In the genomic region with DNA sequence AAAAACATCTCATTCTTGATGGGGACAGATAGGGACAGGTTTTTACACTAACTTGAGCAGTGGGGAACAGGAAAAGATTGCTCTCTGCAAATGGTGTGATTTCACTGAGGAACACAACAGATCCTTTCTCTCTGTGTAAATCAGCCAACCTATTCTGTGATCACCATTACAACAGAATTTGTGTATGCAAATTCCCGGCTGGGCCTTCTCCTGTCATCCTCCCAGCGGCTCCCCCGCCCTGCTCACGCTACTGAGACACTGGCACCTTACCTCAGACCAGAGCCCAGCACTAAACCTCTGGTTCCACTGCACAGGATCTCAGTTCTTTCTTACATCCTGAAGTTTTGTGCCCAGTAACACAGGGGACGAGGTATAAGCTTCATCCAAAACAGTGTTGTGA, we compare ENCODE assay signal across 15 cellular contexts.
DNase-seq lines count a peak whose midpoint lies in the region; ATAC-seq and TF ChIP-seq lines count a peak whose summit lies in the region.
"Had no signal": no experiment of that assay in that cellular context is flagged by ENCODE, and none has a peak within 500 bp of the region (broad histone marks: within the 10 kb centered on the region; RNA-seq: fewer than 3 reads in every experiment).

No MANE protein-coding gene starts in this region.

- no peak overlapping the region for H3K4me2 ChIP-seq in H9 (ENCODE audit: insufficient read depth, insufficient read length, low read length)

- H3K18ac ChIP-seq in H9 (ENCODE audit: insufficient read length, low read depth, low read length): no peak overlapping the region

- H2BK5ac ChIP-seq in H9 (ENCODE audit: insufficient read length, low read length): no peak overlapping the region

- H3K27ac Mint-ChIP-seq in H9: peak overlapping the region; percentile 57 to 97 (median 81); a peak in 6 of 7 replicates
- peak overlapping the region; percentile 99 for H3K27ac Mint-ChIP-seq in T-helper 17 cell
- H3K27ac Mint-ChIP-seq: B cell had no signal

- H3K56ac ChIP-seq in H9 (ENCODE audit: insufficient read length, low read depth, low read length): no peak overlapping the region

- no peaks in the 10 kb centered on the region for H4K20me1 ChIP-seq in H9 (ENCODE audit: control insufficient read depth, insufficient read depth, insufficient read length)

- no peak overlapping the region for H2BK15ac ChIP-seq in H9 (ENCODE audit: low read depth, low read length)

- H3K36me3 Mint-ChIP-seq in H9 (ENCODE audit: insufficient read depth in 1 of 3, low read depth in 3 of 3): peaks cover 9 to 29% (median 24%) of the 10 kb centered on the region in 3 experiments
- peaks cover 6% of the 10 kb centered on the region for H3K36me3 Mint-ChIP-seq in T-helper 17 cell (ENCODE audit: low read depth)

- no peaks in the 10 kb centered on the region for H3K9me3 Mint-ChIP-seq in H9

- no peak overlapping the region for H3K23ac ChIP-seq in H9 (ENCODE audit: insufficient read length, low read depth, low read length)

- H3K27ac ChIP-seq in H9 (ENCODE audit: insufficient read length, low read depth, low read length) (peak overlapping the region; percentile 26), iPS-20b (ENCODE audit: low read length) (no peak overlapping the region)

- H2AFZ ChIP-seq in H9 (ENCODE audit: low read length): no peak overlapping the region

- H3T11ph ChIP-seq in H9 (ENCODE audit: low read length): no peak overlapping the region

- H3K9ac ChIP-seq in H9 (ENCODE audit: extremely low read depth, insufficient read length, low read length): no peak overlapping the region
- peak overlapping the region; percentile 41; the same call in 1 of the 2 replicates for H3K9ac ChIP-seq in iPS-20b (ENCODE audit: low read depth, low read length)

- no CpG with 5 or more reads among the region's 5 CpGs for WGBS in H9 (ENCODE audit: extremely low coverage, insufficient read length, low lambda C conversion rate)

- H3K79me1 ChIP-seq in H9 (ENCODE audit: insufficient read depth, low read depth, low read length, poor library complexity, severe bottlenecking): no peaks in the 10 kb centered on the region

- H3K14ac ChIP-seq in H9 (ENCODE audit: insufficient read depth, low read length): no peak overlapping the region

- no peak overlapping the region for H4K8ac ChIP-seq in H9 (replicated peaks; ENCODE audit: insufficient read length, low read depth, low read length)

- H4K91ac ChIP-seq in H9 (ENCODE audit: insufficient read length, low read depth, low read length): no peak overlapping the region

- H2BK12ac ChIP-seq in H9 (ENCODE audit: insufficient read length, low read depth, low read length): no peak overlapping the region

- ATAC-seq in T-helper 17 cell: no peak
- ATAC-seq in HG02884 (IDR thresholded peaks at IDR 0.05; ENCODE audit: unreplicated experiment): no peak
- ATAC-seq: HepG2, SK-N-SH treated with all-trans-retinoic acid at 6 μM for 48 hours had no signal

- H2BK20ac ChIP-seq in H9 (ENCODE audit: low read depth, low read length, poor library complexity, severe bottlenecking): no peak overlapping the region

- H2BK120ac ChIP-seq in H9 (ENCODE audit: low read depth, low read length, poor library complexity, severe bottlenecking): no peak overlapping the region

- DNase-seq in H9 (peak; percentile 88), T-helper 17 cell (no peak), DMS153 treated with DMSO at 0.1 percent for 48 hours (lab: John Stamatoyannopoulos, UW; ENCODE audit: unreplicated experiment) (no peak), NCI-H1092 (lab: John Stamatoyannopoulos, UW) (no peak)
- no peak for DNase-seq in stimulated activated naive CD4-positive, alpha-beta T cell treated with Interleukin-2 at 50 U/mL for 16 hours (lab: John Stamatoyannopoulos, UW)
- DNase-seq: DMS 273 treated with DMSO at 0.1 percent for 48 hours, MG63, NCI-H187 treated with DMSO at 0.1 percent for 48 hours, NCI-H2171 treated with DMSO at 0.1 percent for 48 hours, SHP77 had no signal

- no peaks in the 10 kb centered on the region for H3K27me3 ChIP-seq in H9 (ENCODE audit: insufficient read depth, low read length)
- no peaks in the 10 kb centered on the region for H3K27me3 ChIP-seq in iPS-20b (ENCODE audit: insufficient read depth, low read length)
- H3K27me3 ChIP-seq: MG63 had no signal

- no peaks in the 10 kb centered on the region for H3K9me3 ChIP-seq in H9 (ENCODE audit: control insufficient read depth, low read depth, low read length)
- H3K9me3 ChIP-seq in T-helper 17 cell (ENCODE audit: control insufficient read depth, low read length, poor library complexity, severe bottlenecking): no peaks in the 10 kb centered on the region
- H3K9me3 ChIP-seq in iPS-20b (ENCODE audit: insufficient read depth, low read depth, low read length): no peaks in the 10 kb centered on the region
- H3K9me3 ChIP-seq: MG63 had no signal

- peak overlapping the region; percentile 33; the same call in 1 of the 2 replicates for H3K4me3 ChIP-seq in iPS-20b (ENCODE audit: low read length)
- H3K4me3 ChIP-seq: MG63 had no signal

- H3K4me1 ChIP-seq in H9 (ENCODE audit: insufficient read depth, low read length): peaks cover 2% of the 10 kb centered on the region; the same call in 1 of the 2 replicates
- H3K4me1 ChIP-seq in iPS-20b (ENCODE audit: insufficient read depth, low read length): peaks cover 33% of the 10 kb centered on the region; the same call in 1 of the 2 replicates

- no peaks in the 10 kb centered on the region for H3K27me3 Mint-ChIP-seq in H9 (ENCODE audit: low read depth)
- no peaks in the 10 kb centered on the region for H3K27me3 Mint-ChIP-seq in T-helper 17 cell
- H3K27me3 Mint-ChIP-seq: B cell had no signal

- H3K4me1 Mint-ChIP-seq in H9 (peaks cover 52 to 60% of the 10 kb centered on the region in 2 experiments), T-helper 17 cell (peaks cover 28% of the 10 kb centered on the region)

- H4K5ac ChIP-seq in H9 (ENCODE audit: insufficient read length, low read depth, low read length): no peak overlapping the region

- no peak overlapping the region for H3K4ac ChIP-seq in H9 (ENCODE audit: low read depth, low read length)

- no peak overlapping the region for H2AK5ac ChIP-seq in H9 (ENCODE audit: insufficient read length, low read length)

- peak overlapping the region in 1 of 2 experiments; percentile 13; a peak in 1 of 5 replicates for H3K4me3 Mint-ChIP-seq in H9
- H3K4me3 Mint-ChIP-seq in T-helper 17 cell: no peak overlapping the region
- H3K4me3 Mint-ChIP-seq: B cell had no signal

- peaks cover 8% of the 10 kb centered on the region for H3K36me3 ChIP-seq in iPS-20b (ENCODE audit: insufficient read depth, low read depth, low read length)
- H3K36me3 ChIP-seq: MG63 had no signal

- no peaks in the 10 kb centered on the region for H3K79me2 ChIP-seq in H9 (ENCODE audit: insufficient read depth, low read length)

- no peak for TF ChIP-seq CTCF in H9 (conservative IDR thresholded peaks at IDR 0.05)

- H3K23me2 ChIP-seq in H9 (ENCODE audit: insufficient read length, low read depth, low read length, poor library complexity, severe bottlenecking): no peaks in the 10 kb centered on the region
